In the genomic region with DNA sequence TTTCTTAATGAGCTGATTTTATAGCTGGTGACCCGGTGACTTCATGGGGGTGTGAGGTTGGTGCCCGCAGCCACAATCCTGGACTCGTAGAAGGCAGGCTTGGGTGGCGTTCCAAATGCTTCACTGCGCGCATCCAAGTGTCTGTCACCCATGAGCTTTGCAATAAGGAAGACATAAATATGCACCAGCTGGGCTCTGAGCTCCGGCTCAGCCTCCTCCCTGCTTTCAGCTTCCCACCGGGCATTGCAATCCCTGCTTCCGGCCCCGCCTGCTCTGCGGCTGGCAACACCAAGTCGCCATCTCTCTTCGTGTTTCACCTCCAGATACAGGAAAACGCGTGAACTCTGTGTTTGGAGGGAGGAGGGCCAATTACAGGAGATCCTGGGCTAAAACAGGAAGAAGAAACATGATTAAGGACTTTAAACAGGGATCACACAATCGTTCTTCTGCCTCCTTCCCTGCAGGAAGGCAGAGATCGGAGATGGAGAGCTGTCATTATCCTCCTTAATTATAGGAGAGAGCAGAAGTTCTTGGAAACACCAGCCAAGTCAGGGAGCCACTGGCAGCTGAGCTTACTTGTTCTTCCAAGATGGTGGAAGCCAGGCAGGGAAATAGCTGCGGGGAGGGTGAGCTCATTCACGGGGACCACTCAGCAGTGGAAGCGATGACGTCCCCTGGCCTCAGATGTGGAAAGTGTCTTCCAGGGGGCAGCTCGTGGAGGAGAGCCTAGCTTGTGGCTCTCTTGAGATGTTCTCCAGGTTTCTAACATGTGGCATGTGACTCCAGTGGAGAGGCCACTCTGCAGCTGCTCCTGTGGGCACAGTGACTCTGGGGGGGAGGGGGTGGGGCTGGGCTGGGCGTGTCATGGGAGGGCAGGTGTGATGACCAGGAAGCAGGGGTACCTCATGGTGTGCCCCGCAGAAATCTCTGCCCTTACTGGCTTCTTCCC, we compare ENCODE assay signal across 9 cellular contexts.
DNase-seq lines count a peak whose midpoint lies in the region; ATAC-seq lines count a peak whose summit lies in the region.
"Had no signal": no experiment of that assay in that cellular context is flagged by ENCODE, and none has a peak within 500 bp of the region (broad histone marks: within the 10 kb centered on the region; RNA-seq: fewer than 3 reads in every experiment).

No MANE protein-coding gene starts in this region.

- H4K20me1 ChIP-seq in BLaER1 treated with 17β-estradiol and CSF1 and Interleukin-3, amounts not matched to agents 10 nM and 100 nM: peaks cover 0 to 44% (median 0%) of the 10 kb centered on the region in 11 experiments; a peak in 5 of 22 replicates

- peak overlapping the region in 5 of 11 experiments; percentile 40 to 56 (median 50); a peak in 4 of 22 replicates for H3K27ac ChIP-seq in BLaER1 treated with 17β-estradiol and CSF1 and Interleukin-3, amounts not matched to agents 10 nM and 100 nM

- H3K27ac Mint-ChIP-seq in activated naive CD8-positive, alpha-beta T cell treated with anti-CD3 and anti-CD28 coated beads for 36 hours: no peak overlapping the region

- peaks cover 0 to 10% (median 3%) of the 10 kb centered on the region in 11 experiments; a peak in 6 of 22 replicates for H3K36me3 ChIP-seq in BLaER1 treated with 17β-estradiol and CSF1 and Interleukin-3, amounts not matched to agents 10 nM and 100 nM

- ATAC-seq in GM21825 (IDR thresholded peaks at IDR 0.05; ENCODE audit: unreplicated experiment) (peak; percentile 17), GM21526 (IDR thresholded peaks at IDR 0.05; ENCODE audit: low FRiP score, unreplicated experiment) (no peak), left lobe of liver (no peak)

- H3K4me1 ChIP-seq in BLaER1 treated with 17β-estradiol and CSF1 and Interleukin-3, amounts not matched to agents 10 nM and 100 nM: peaks cover 30 to 51% (median 44%) of the 10 kb centered on the region in 10 experiments

- peak overlapping the region; percentile 73 to 88 (median 83) for H3K4me2 ChIP-seq in BLaER1 treated with 17β-estradiol and CSF1 and Interleukin-3, amounts not matched to agents 10 nM and 100 nM

- H3K9me3 Mint-ChIP-seq in activated naive CD8-positive, alpha-beta T cell treated with anti-CD3 and anti-CD28 coated beads for 36 hours: no peaks in the 10 kb centered on the region

- H3K4me1 Mint-ChIP-seq in activated naive CD8-positive, alpha-beta T cell treated with anti-CD3 and anti-CD28 coated beads for 36 hours: peaks cover 24% of the 10 kb centered on the region

- peaks cover 4% of the 10 kb centered on the region for H3K36me3 Mint-ChIP-seq in activated naive CD8-positive, alpha-beta T cell treated with anti-CD3 and anti-CD28 coated beads for 36 hours

- H3K9ac ChIP-seq in BLaER1 treated with 17β-estradiol and CSF1 and Interleukin-3, amounts not matched to agents 10 nM and 100 nM: peak overlapping the region in 3 of 11 experiments; percentile 51 to 63 (median 58); a peak in 3 of 22 replicates

- H3K9me3 ChIP-seq in BLaER1 treated with 17β-estradiol and CSF1 and Interleukin-3, amounts not matched to agents 10 nM and 100 nM (replicated peaks in 1 of 11): peaks cover 14 to 27% (median 23%) of the 10 kb centered on the region in 11 experiments

- no peaks in the 10 kb centered on the region for H3K27me3 ChIP-seq in BLaER1 treated with 17β-estradiol and CSF1 and Interleukin-3, amounts not matched to agents 10 nM and 100 nM

- H3K4me3 ChIP-seq in BLaER1 treated with 17β-estradiol and CSF1 and Interleukin-3, amounts not matched to agents 10 nM and 100 nM: peak overlapping the region in 2 of 10 experiments; percentile 42 to 44; a peak in 2 of 20 replicates

- no peaks in the 10 kb centered on the region for H3K27me3 Mint-ChIP-seq in activated naive CD8-positive, alpha-beta T cell treated with anti-CD3 and anti-CD28 coated beads for 36 hours

- no peak overlapping the region for H3K4me3 Mint-ChIP-seq in activated naive CD8-positive, alpha-beta T cell treated with anti-CD3 and anti-CD28 coated beads for 36 hours

- peak; percentile 19 to 67 for DNase-seq in NCI-H524 (lab: John Stamatoyannopoulos, UW)
- DNase-seq in inferior parietal cortex (ENCODE audit: extremely low spot score): peak; percentile 40
- no peak for DNase-seq in cortex of kidney (lab: John Stamatoyannopoulos, UW)
- DNase-seq in left lobe of liver (ENCODE audit: low spot score): no peak
- DNase-seq in activated naive CD8-positive, alpha-beta T cell treated with anti-CD3 and anti-CD28 coated beads for 36 hours: no peak
- DNase-seq: islet precursor cell had no signal

Comparison
In these comparisons a context has a peak if more than half of its experiments do, and no peak if none do; other contexts are left out.
1. DNase-seq: peak in NCI-H524 (2 of 2) and inferior parietal cortex (single experiment); none in cortex of kidney (single experiment), left lobe of liver (single experiment) and activated naive CD8-positive, alpha-beta T cell treated with anti-CD3 and anti-CD28 coated beads for 36 hours (single experiment).